In the genomic region with DNA sequence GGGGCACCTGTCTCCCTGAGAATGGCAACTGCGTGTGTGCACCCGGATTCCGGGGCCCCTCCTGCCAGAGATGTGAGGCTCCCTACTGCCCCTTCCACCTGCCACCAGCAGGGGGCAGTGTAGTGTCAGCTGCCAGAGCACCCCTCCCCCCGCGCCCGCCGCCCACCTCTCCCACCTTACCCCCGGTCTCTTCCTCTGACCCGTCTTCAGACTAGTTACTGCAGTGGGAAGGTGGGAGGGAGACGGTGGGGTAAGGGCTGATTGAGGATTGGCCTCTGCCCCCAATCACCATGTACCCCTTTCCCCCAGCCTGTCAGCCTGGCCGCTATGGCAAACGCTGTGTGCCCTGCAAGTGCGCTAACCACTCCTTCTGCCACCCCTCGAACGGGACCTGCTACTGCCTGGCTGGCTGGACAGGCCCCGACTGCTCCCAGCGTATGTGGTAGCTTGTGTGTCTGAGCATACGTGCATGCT, we compare ENCODE assay signal across 8 cellular contexts. TPM values are rescaled to one million over a fixed set of nuclear protein-coding genes. Genes with fewer than 3 reads are reported as not detected.
DNase-seq lines count a peak whose midpoint lies in the region; ATAC-seq and TF ChIP-seq lines count a peak whose summit lies in the region.

No MANE protein-coding gene starts in this region.

- no peaks in the 10 kb centered on the region for H3K9me3 ChIP-seq in CD8-positive, alpha-beta memory T cell (ENCODE audit: low read length)

- H3K9me3 Mint-ChIP-seq in CD8-positive, alpha-beta memory T cell = no peaks in the 10 kb centered on the region
- H3K9me3 Mint-ChIP-seq in neural crest cell = no peaks in the 10 kb centered on the region

- no peak overlapping the region for H3K4me3 Mint-ChIP-seq in CD8-positive, alpha-beta memory T cell
- no peak overlapping the region for H3K4me3 Mint-ChIP-seq in neural crest cell

- CTCF ChIA-PET in CD8-positive, alpha-beta memory T cell (lab: Charles Lee) = interaction anchor here (1.7 to 2.1 kb wide), 3 partner anchors 17 to 59 kb away, joined by 6 to 9 read pairs (median 7); no protein-coding TSS in a partner anchor

- ATAC-seq in GM18870 (IDR thresholded peaks at IDR 0.05; ENCODE audit: unreplicated experiment) = no peak
- no peak for ATAC-seq in GM19328 (IDR thresholded peaks at IDR 0.05; ENCODE audit: unreplicated experiment)

- no peaks in the 10 kb centered on the region for H3K27me3 ChIP-seq in CD8-positive, alpha-beta memory T cell (ENCODE audit: insufficient read depth, low read length, poor library complexity, severe bottlenecking)

- POLR2A ChIA-PET in CD8-positive, alpha-beta memory T cell (lab: Charles Lee) = no interaction called here

- no peak overlapping the region for H3K27ac Mint-ChIP-seq in CD8-positive, alpha-beta memory T cell
- no peak overlapping the region for H3K27ac Mint-ChIP-seq in neural crest cell (ENCODE audit: unreplicated experiment)

- no peaks in the 10 kb centered on the region for H3K4me1 ChIP-seq in CD8-positive, alpha-beta memory T cell (ENCODE audit: insufficient read depth, low read length)

- H3K4me3 ChIP-seq in CD8-positive, alpha-beta memory T cell (ENCODE audit: low read length) = no peak overlapping the region

- H3K27ac ChIP-seq in CD8-positive, alpha-beta memory T cell (ENCODE audit: low read depth, low read length) = no peak overlapping the region

- TF ChIP-seq CTCF in neural crest cell (conservative IDR thresholded peaks at IDR 0.05) = peak; percentile 85

- no peaks in the 10 kb centered on the region for H3K4me1 Mint-ChIP-seq in CD8-positive, alpha-beta memory T cell
- H3K4me1 Mint-ChIP-seq in neural crest cell = no peaks in the 10 kb centered on the region

- no peaks in the 10 kb centered on the region for H3K36me3 Mint-ChIP-seq in CD8-positive, alpha-beta memory T cell
- H3K36me3 Mint-ChIP-seq in neural crest cell (ENCODE audit: low read depth) = no peaks in the 10 kb centered on the region

- H3K36me3 ChIP-seq in CD8-positive, alpha-beta memory T cell (ENCODE audit: insufficient read depth, low read length) = no peaks in the 10 kb centered on the region

- H3K27me3 Mint-ChIP-seq in CD8-positive, alpha-beta memory T cell = peaks cover 15 to 50% of the 10 kb centered on the region in 2 donors
- H3K27me3 Mint-ChIP-seq in neural crest cell (ENCODE audit: low read depth) = no peaks in the 10 kb centered on the region

- DNase-seq in CD8-positive, alpha-beta memory T cell = peak; percentile 34 to 60 (median 47)
- peak in 47 of 76 experiments; percentile 4 to 61 (median 36) for DNase-seq in HUDEP-2 (lab: John Stamatoyannopoulos, UW; ENCODE audit: unreplicated experiment in 76 of 76)
- peak; percentile 37 to 61 for DNase-seq in activated CD4-positive, alpha-beta T cell treated with anti-CD3 and anti-CD28 coated beads for 24 hours (ENCODE audit: low read depth in 2 of 2)
- DNase-seq in ecto neural progenitor cell (ENCODE audit: low spot score) = peak; percentile 86
- peak; percentile 67 for DNase-seq in neural crest cell (ENCODE audit: low read depth, low spot score)
- DNase-seq in NCI-H2107 (lab: John Stamatoyannopoulos, UW) = no peak

RNA-seq across cellular contexts. Expression of gene LRRC71, which starts 10.1 kb away (rescaled TPM):
- not detected for total RNA-seq in CD8-positive, alpha-beta memory T cell
- polyA plus RNA-seq in CD8-positive, alpha-beta memory T cell = not detected
- not detected in 2 replicates for total RNA-seq in neural crest cell

RNA-seq across cellular contexts. Expression of gene PEAR1, which starts 16.8 kb away (rescaled TPM):
- not detected for total RNA-seq in CD8-positive, alpha-beta memory T cell
- not detected for polyA plus RNA-seq in CD8-positive, alpha-beta memory T cell
- 6.8 and 6.9 TPM in 2 replicates for total RNA-seq in neural crest cell

RNA-seq across cellular contexts. Expression of gene NTRK1, which starts 49.7 kb away (rescaled TPM):
- total RNA-seq in CD8-positive, alpha-beta memory T cell = 1 to 10 TPM; 2.9 to 3.0 TPM
- not detected for polyA plus RNA-seq in CD8-positive, alpha-beta memory T cell
- 0.21 and 0.27 TPM in 2 replicates for total RNA-seq in neural crest cell

RNA-seq across cellular contexts. Expression of gene INSRR, which starts 51.4 kb away (rescaled TPM):
- total RNA-seq in CD8-positive, alpha-beta memory T cell = under 1 TPM in 1 of 2 experiments, not detected in 1; 0.07 TPM
- polyA plus RNA-seq in CD8-positive, alpha-beta memory T cell = not detected
- 0.07 TPM in 1 of 2 replicates, not detected in the other for total RNA-seq in neural crest cell
